In genomic region chr1:16055613-16056520, GRCh38 we compare ENCODE assay signal across 8 cellular contexts. TPM values are rescaled to one million over a fixed set of nuclear protein-coding genes. Genes with fewer than 3 reads are reported as not detected.
A peak's percentile ranks its signal among the peaks of the same experiment; 100 is the strongest.
DNase-seq lines count a peak whose midpoint lies in the region; TF ChIP-seq lines count a peak whose summit lies in the region.

No MANE protein-coding gene starts in this region.

- no peaks in the 10 kb centered on the region for H3K9me3 Mint-ChIP-seq in activated T-helper 1 cell treated with anti-CD3 and anti-CD28 coated beads, Interleukin-12 subunit alpha, Interleukin-12 subunit beta, Interleukin-2, Interleukin-4 antibody, amounts not matched to agents 30 ng/mL and 10 ng/mL and 1 ng/mL, durations not matched to agents 14 hours and 24 hours and 36 hours

- H3K4me3 ChIP-seq in LNCaP clone FGC (ENCODE audit: low read depth, low read length) = no peak overlapping the region

- no peak overlapping the region for H3K4me3 Mint-ChIP-seq in activated T-helper 1 cell treated with anti-CD3 and anti-CD28 coated beads, Interleukin-12 subunit alpha, Interleukin-12 subunit beta, Interleukin-2, Interleukin-4 antibody, amounts not matched to agents 30 ng/mL and 10 ng/mL and 1 ng/mL, durations not matched to agents 14 hours and 24 hours and 36 hours

- H3K27ac Mint-ChIP-seq in activated T-helper 1 cell treated with anti-CD3 and anti-CD28 coated beads, Interleukin-12 subunit alpha, Interleukin-12 subunit beta, Interleukin-2, Interleukin-4 antibody, amounts not matched to agents 30 ng/mL and 10 ng/mL and 1 ng/mL, durations not matched to agents 14 hours and 24 hours and 36 hours = no peak overlapping the region

- peak; percentile 58 for TF ChIP-seq CTCF in LNCaP clone FGC (IDR thresholded peaks at IDR 0.05; ENCODE audit: control insufficient read depth, extremely low read depth, insufficient read depth)

- peaks cover 7% of the 10 kb centered on the region for H3K4me1 Mint-ChIP-seq in activated T-helper 1 cell treated with anti-CD3 and anti-CD28 coated beads, Interleukin-12 subunit alpha, Interleukin-12 subunit beta, Interleukin-2, Interleukin-4 antibody, amounts not matched to agents 30 ng/mL and 10 ng/mL and 1 ng/mL, durations not matched to agents 14 hours and 24 hours and 36 hours (ENCODE audit: low read depth)

- intact Hi-C loops in activated T-helper 1 cell treated with anti-CD3 and anti-CD28 coated beads, Interleukin-12 subunit alpha, Interleukin-12 subunit beta, Interleukin-2, Interleukin-4 antibody, amounts not matched to agents 30 ng/mL and 10 ng/mL and 1 ng/mL, durations not matched to agents 14 hours and 24 hours and 36 hours (cut with micrococcal nuclease) = loop anchor here (1.0 kb wide), 4 partner anchors 47 to 264 kb away; no protein-coding TSS in a partner anchor

- H3K36me3 Mint-ChIP-seq in activated T-helper 1 cell treated with anti-CD3 and anti-CD28 coated beads, Interleukin-12 subunit alpha, Interleukin-12 subunit beta, Interleukin-2, Interleukin-4 antibody, amounts not matched to agents 30 ng/mL and 10 ng/mL and 1 ng/mL, durations not matched to agents 14 hours and 24 hours and 36 hours (ENCODE audit: low read depth) = no peaks in the 10 kb centered on the region

- H3K27me3 Mint-ChIP-seq in activated T-helper 1 cell treated with anti-CD3 and anti-CD28 coated beads, Interleukin-12 subunit alpha, Interleukin-12 subunit beta, Interleukin-2, Interleukin-4 antibody, amounts not matched to agents 30 ng/mL and 10 ng/mL and 1 ng/mL, durations not matched to agents 14 hours and 24 hours and 36 hours (ENCODE audit: insufficient read depth) = peaks cover 3% of the 10 kb centered on the region

- DNase-seq in AG08396 (ENCODE audit: low spot score) (peak; percentile 88), GM19238 (ENCODE audit: insufficient read length, low spot score) (peak; percentile 92), LNCaP clone FGC (ENCODE audit: low read depth) (peak; percentile 41), RPMI7951 (ENCODE audit: low read depth) (peak; percentile 62), fibroblast of the conjunctiva (ENCODE audit: low read depth) (peak; percentile 58), non-pigmented ciliary epithelial cell (ENCODE audit: low read depth) (peak; percentile 35), superior temporal gyrus (ENCODE audit: extremely low spot score) (peak; percentile 80)
- peak; percentile 77 for DNase-seq in activated T-helper 1 cell treated with anti-CD3 and anti-CD28 coated beads, Interleukin-12 subunit alpha, Interleukin-12 subunit beta, Interleukin-2, Interleukin-4 antibody, amounts not matched to agents 30 ng/mL and 10 ng/mL and 1 ng/mL, durations not matched to agents 14 hours and 24 hours and 36 hours (ENCODE audit: low spot score)

RNA-seq across cellular contexts. Expression of gene CLCNKB, which starts 12.3 kb away (rescaled TPM):
- total RNA-seq in RPMI7951 (2014; rRNA removed; shearing (Covaris generic)) = not detected in 2 replicates
- not detected in 2 replicates for total RNA-seq in activated T-helper 1 cell treated with anti-CD3 and anti-CD28 coated beads, Interleukin-12 subunit alpha, Interleukin-12 subunit beta, Interleukin-2, Interleukin-4 antibody, amounts not matched to agents 30 ng/mL and 10 ng/mL and 1 ng/mL, durations not matched to agents 14 hours and 24 hours and 36 hours

RNA-seq across cellular contexts. Expression of gene FAM131C, which starts 17.6 kb away (rescaled TPM):
- 0.20 TPM in 1 of 2 replicates, not detected in the other for total RNA-seq in RPMI7951 (2014; rRNA removed; shearing (Covaris generic))
- total RNA-seq in activated T-helper 1 cell treated with anti-CD3 and anti-CD28 coated beads, Interleukin-12 subunit alpha, Interleukin-12 subunit beta, Interleukin-2, Interleukin-4 antibody, amounts not matched to agents 30 ng/mL and 10 ng/mL and 1 ng/mL, durations not matched to agents 14 hours and 24 hours and 36 hours = 0.56 and 0.57 TPM in 2 replicates

RNA-seq across cellular contexts. Expression of gene CLCNKA, which starts 34.0 kb away (rescaled TPM):
- total RNA-seq in RPMI7951 (2014; rRNA removed; shearing (Covaris generic)) = 0.12 TPM in 1 of 2 replicates, not detected in the other
- not detected in 2 replicates for total RNA-seq in activated T-helper 1 cell treated with anti-CD3 and anti-CD28 coated beads, Interleukin-12 subunit alpha, Interleukin-12 subunit beta, Interleukin-2, Interleukin-4 antibody, amounts not matched to agents 30 ng/mL and 10 ng/mL and 1 ng/mL, durations not matched to agents 14 hours and 24 hours and 36 hours

RNA-seq across cellular contexts. Expression of gene HSPB7, which starts 38.0 kb away (rescaled TPM):
- 7.1 and 7.9 TPM in 2 replicates for total RNA-seq in RPMI7951 (2014; rRNA removed; shearing (Covaris generic))
- not detected in 2 replicates for total RNA-seq in activated T-helper 1 cell treated with anti-CD3 and anti-CD28 coated beads, Interleukin-12 subunit alpha, Interleukin-12 subunit beta, Interleukin-2, Interleukin-4 antibody, amounts not matched to agents 30 ng/mL and 10 ng/mL and 1 ng/mL, durations not matched to agents 14 hours and 24 hours and 36 hours

RNA-seq across cellular contexts. Expression of gene SRARP, which starts 51.8 kb away (rescaled TPM):
- not detected in 2 replicates for total RNA-seq in RPMI7951 (2014; rRNA removed; shearing (Covaris generic))
- not detected in 2 replicates for total RNA-seq in activated T-helper 1 cell treated with anti-CD3 and anti-CD28 coated beads, Interleukin-12 subunit alpha, Interleukin-12 subunit beta, Interleukin-2, Interleukin-4 antibody, amounts not matched to agents 30 ng/mL and 10 ng/mL and 1 ng/mL, durations not matched to agents 14 hours and 24 hours and 36 hours

Comparison
In these comparisons a context has a peak if more than half of its experiments do, and no peak if none do; other contexts are left out.
1. DNase-seq: peak in every context shown above with its lines; median percentile 92 in GM19238; 88 in AG08396; 80 in superior temporal gyrus; 77 in activated T-helper 1 cell treated with anti-CD3 and anti-CD28 coated beads, Interleukin-12 subunit alpha, Interleukin-12 subunit beta, Interleukin-2, Interleukin-4 antibody, amounts not matched to agents 30 ng/mL and 10 ng/mL and 1 ng/mL, durations not matched to agents 14 hours and 24 hours and 36 hours; 62 in RPMI7951; 58 in fibroblast of the conjunctiva; 41 in LNCaP clone FGC; 35 in non-pigmented ciliary epithelial cell.